1 cellular context compared by ENCODE assay signal in genomic region chr2:75406138-75406537, GRCh38.
TF ChIP-seq lines count a peak whose summit lies in the region.

No MANE protein-coding gene starts in this region.

TF ChIP-seq in GM12878, 131 proteins besides CTCF, POLR2A, EP300 and RAD21 (continued from another document):
- TF ChIP-seq PRDM15 (CRISPR knock-in tag; IDR thresholded peaks at IDR 0.05): no peak
- TF ChIP-seq, protein P1, sequence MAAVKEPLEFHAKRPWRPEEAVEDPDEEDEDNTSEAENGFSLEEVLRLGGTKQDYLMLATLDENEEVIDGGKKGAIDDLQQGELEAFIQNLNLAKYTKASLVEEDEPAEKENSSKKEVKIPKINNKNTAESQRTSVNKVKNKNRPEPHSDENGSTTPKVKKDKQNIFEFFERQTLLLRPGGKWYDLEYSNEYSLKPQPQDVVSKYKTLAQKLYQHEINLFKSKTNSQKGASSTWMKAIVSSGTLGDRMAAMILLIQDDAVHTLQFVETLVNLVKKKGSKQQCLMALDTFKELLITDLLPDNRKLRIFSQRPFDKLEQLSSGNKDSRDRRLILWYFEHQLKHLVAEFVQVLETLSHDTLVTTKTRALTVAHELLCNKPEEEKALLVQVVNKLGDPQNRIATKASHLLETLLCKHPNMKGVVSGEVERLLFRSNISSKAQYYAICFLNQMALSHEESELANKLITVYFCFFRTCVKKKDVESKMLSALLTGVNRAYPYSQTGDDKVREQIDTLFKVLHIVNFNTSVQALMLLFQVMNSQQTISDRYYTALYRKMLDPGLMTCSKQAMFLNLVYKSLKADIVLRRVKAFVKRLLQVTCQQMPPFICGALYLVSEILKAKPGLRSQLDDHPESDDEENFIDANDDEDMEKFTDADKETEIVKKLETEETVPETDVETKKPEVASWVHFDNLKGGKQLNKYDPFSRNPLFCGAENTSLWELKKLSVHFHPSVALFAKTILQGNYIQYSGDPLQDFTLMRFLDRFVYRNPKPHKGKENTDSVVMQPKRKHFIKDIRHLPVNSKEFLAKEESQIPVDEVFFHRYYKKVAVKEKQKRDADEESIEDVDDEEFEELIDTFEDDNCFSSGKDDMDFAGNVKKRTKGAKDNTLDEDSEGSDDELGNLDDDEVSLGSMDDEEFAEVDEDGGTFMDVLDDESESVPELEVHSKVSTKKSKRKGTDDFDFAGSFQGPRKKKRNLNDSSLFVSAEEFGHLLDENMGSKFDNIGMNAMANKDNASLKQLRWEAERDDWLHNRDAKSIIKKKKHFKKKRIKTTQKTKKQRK (IDR thresholded peaks at IDR 0.05; ENCODE audit: low read depth, low read length): no peak
